ENCODE assay signal across 16 cellular contexts in genomic region chr10:60182691-60183090, GRCh38.
A peak's percentile ranks its signal among the peaks of the same experiment; 100 is the strongest.
DNase-seq lines count a peak whose midpoint lies in the region; ATAC-seq, FAIRE-seq and TF ChIP-seq lines count a peak whose summit lies in the region.
"Had no signal": no experiment of that assay in that cellular context is flagged by ENCODE, and none has a peak within 500 bp of the region (broad histone marks: within the 10 kb centered on the region; RNA-seq: fewer than 3 reads in every experiment).

No MANE protein-coding gene starts in this region.

- H3K36me3 ChIP-seq in ascending aorta (no peaks in the 10 kb centered on the region), adrenal gland (replicated peaks in 1 of 2) (no peaks in the 10 kb centered on the region)

- no peak overlapping the region for H3K4me3 Mint-ChIP-seq in activated CD8-positive, alpha-beta T cell treated with anti-CD3 and anti-CD28 coated beads, Interleukin-2, amount 10 ng/mL, durations not matched to agents 7 days and 5 days
- H3K4me3 Mint-ChIP-seq in CD14-positive monocyte: no peak overlapping the region
- H3K4me3 Mint-ChIP-seq: stimulated activated naive B cell treated with anti-CD40 and anti-IgM and Interleukin-4, amounts not matched to agents 10 μg/mL and 1 μg/mL and 100 μg/mL, for 72 hours had no signal

- TF ChIP-seq POLR2A in adrenal gland (IDR thresholded peaks at IDR 0.05): no peak

- POLR2A ChIA-PET in activated CD8-positive, alpha-beta T cell treated with anti-CD3 and anti-CD28 coated beads, Interleukin-2, amount 10 ng/mL, durations not matched to agents 7 days and 5 days (lab: Charles Lee): no interaction called here

- H3K4me1 Mint-ChIP-seq in activated CD8-positive, alpha-beta T cell treated with anti-CD3 and anti-CD28 coated beads, Interleukin-2, amount 10 ng/mL, durations not matched to agents 7 days and 5 days (ENCODE audit: low read depth): peaks cover 5% of the 10 kb centered on the region
- H3K4me1 Mint-ChIP-seq in CD14-positive monocyte: no peaks in the 10 kb centered on the region

- peak overlapping the region; percentile 46 to 54 for H3K27ac ChIP-seq in ascending aorta
- no peak overlapping the region for H3K27ac ChIP-seq in adrenal gland

- peaks cover 0 to 2% of the 10 kb centered on the region in 2 donors for H3K4me1 ChIP-seq in ascending aorta
- no peaks in the 10 kb centered on the region for H3K4me1 ChIP-seq in adrenal gland (replicated peaks in 1 of 2)

- H3K9me3 ChIP-seq in ascending aorta: no peaks in the 10 kb centered on the region
- H3K9me3 ChIP-seq in adrenal gland (replicated peaks in 1 of 3): no peaks in the 10 kb centered on the region

- H3K27ac Mint-ChIP-seq in activated CD8-positive, alpha-beta T cell treated with anti-CD3 and anti-CD28 coated beads, Interleukin-2, amount 10 ng/mL, durations not matched to agents 7 days and 5 days: no peak overlapping the region
- H3K27ac Mint-ChIP-seq in CD14-positive monocyte: peak overlapping the region in 1 of 7 donors; percentile 61
- H3K27ac Mint-ChIP-seq: stimulated activated naive B cell treated with anti-CD40 and anti-IgM and Interleukin-4, amounts not matched to agents 10 μg/mL and 1 μg/mL and 100 μg/mL, for 72 hours had no signal

- no peak overlapping the region for H3K4me3 ChIP-seq in ascending aorta
- no peak overlapping the region for H3K4me3 ChIP-seq in fibroblast of mammary gland (ENCODE audit: control insufficient read depth, low read depth, low read length)
- no peak overlapping the region for H3K4me3 ChIP-seq in adrenal gland

- no peaks in the 10 kb centered on the region for H3K9me3 Mint-ChIP-seq in activated CD8-positive, alpha-beta T cell treated with anti-CD3 and anti-CD28 coated beads, Interleukin-2, amount 10 ng/mL, durations not matched to agents 7 days and 5 days (ENCODE audit: insufficient read depth)
- H3K9me3 Mint-ChIP-seq in CD14-positive monocyte: peaks cover 0 to 7% (median 0%) of the 10 kb centered on the region in 7 donors
- H3K9me3 Mint-ChIP-seq: stimulated activated naive B cell treated with anti-CD40 and anti-IgM and Interleukin-4, amounts not matched to agents 10 μg/mL and 1 μg/mL and 100 μg/mL, for 72 hours had no signal

- no peak for FAIRE-seq in RCC 7860 (lab: Jason Lieb, UNC)
- FAIRE-seq: GM18507 had no signal

- no peaks in the 10 kb centered on the region for H3K27me3 ChIP-seq in ascending aorta
- H3K27me3 ChIP-seq in adrenal gland: no peaks in the 10 kb centered on the region

- DNase-seq in EL (peak; percentile 25), ascending aorta (ENCODE audit: low spot score in 2 of 2) (no peak), fibroblast of mammary gland (ENCODE audit: low read depth) (peak; percentile 40), sciatic nerve (ENCODE audit: low spot score) (no peak), CD14-positive monocyte (ENCODE audit: low spot score) (no peak), RCC 7860 (ENCODE audit: low spot score) (no peak), adrenal gland (no peak)
- DNase-seq in activated CD8-positive, alpha-beta T cell treated with anti-CD3 and anti-CD28 coated beads, Interleukin-2, amount 10 ng/mL, durations not matched to agents 7 days and 5 days: no peak
- DNase-seq: activated CD4-positive, CD25-positive, alpha-beta regulatory T cell treated with anti-CD3 and anti-CD28 coated beads, Interleukin-2, amount 50 U/mL, for 72 hours; activated CD8-positive, alpha-beta memory T cell treated with anti-CD3 and anti-CD28 coated beads, Interleukin-2, amount 50 U/mL, for 48 hours; central memory CD4-positive, alpha-beta T cell; hypothalamus; NCI-H2171; NK-92 treated with Interleukin-12 subunit alpha and Interleukin-12 subunit beta, amount 100 ng/mL, for 24 hours; stimulated activated naive B cell treated with anti-CD40 and anti-IgM and Interleukin-4, amounts not matched to agents 10 μg/mL and 1 μg/mL and 100 μg/mL, for 72 hours had no signal

- no peak for TF ChIP-seq CTCF in ascending aorta (IDR thresholded peaks at IDR 0.05)
- TF ChIP-seq CTCF in fibroblast of mammary gland (conservative IDR thresholded peaks at IDR 0.05; ENCODE audit: control insufficient read depth, insufficient read depth, low read depth, low read length): no peak
- no peak for TF ChIP-seq CTCF in CD14-positive monocyte (IDR thresholded peaks at IDR 0.05)
- no peak for TF ChIP-seq CTCF in adrenal gland (IDR thresholded peaks at IDR 0.05)

- peak; percentile 36 for ATAC-seq in sciatic nerve
- ATAC-seq in activated CD8-positive, alpha-beta T cell treated with anti-CD3 and anti-CD28 coated beads, Interleukin-2, amount 10 ng/mL, durations not matched to agents 7 days and 5 days: no peak
- ATAC-seq: stimulated activated naive B cell treated with anti-CD40 and anti-IgM and Interleukin-4, amounts not matched to agents 10 μg/mL and 1 μg/mL and 100 μg/mL, for 72 hours had no signal

- CTCF ChIA-PET in activated CD8-positive, alpha-beta T cell treated with anti-CD3 and anti-CD28 coated beads, Interleukin-2, amount 10 ng/mL, durations not matched to agents 7 days and 5 days (lab: Charles Lee): no interaction called here

- no peaks in the 10 kb centered on the region for H3K36me3 Mint-ChIP-seq in activated CD8-positive, alpha-beta T cell treated with anti-CD3 and anti-CD28 coated beads, Interleukin-2, amount 10 ng/mL, durations not matched to agents 7 days and 5 days (ENCODE audit: low read depth)
- H3K36me3 Mint-ChIP-seq in CD14-positive monocyte: no peaks in the 10 kb centered on the region
- H3K36me3 Mint-ChIP-seq: stimulated activated naive B cell treated with anti-CD40 and anti-IgM and Interleukin-4, amounts not matched to agents 10 μg/mL and 1 μg/mL and 100 μg/mL, for 72 hours had no signal

- intact Hi-C loops in ascending aorta (cut with DNase I) (no loop called here), sciatic nerve (cut with DNase I) (no loop called here), CD14-positive monocyte (cut with micrococcal nuclease) (no loop called here), adrenal gland (cut with DNase I) (no loop called here)

- WGBS in adrenal gland, 4 donors: 67 to 82% (median 76%) methylated on average over 1 of the region's 1 CpG

- H3K27me3 Mint-ChIP-seq in activated CD8-positive, alpha-beta T cell treated with anti-CD3 and anti-CD28 coated beads, Interleukin-2, amount 10 ng/mL, durations not matched to agents 7 days and 5 days (ENCODE audit: low read depth): no peaks in the 10 kb centered on the region
- H3K27me3 Mint-ChIP-seq in CD14-positive monocyte (ENCODE audit: low read depth in 3 of 3): peaks cover 0 to 2% (median 0%) of the 10 kb centered on the region in 3 donors
- H3K27me3 Mint-ChIP-seq: stimulated activated naive B cell treated with anti-CD40 and anti-IgM and Interleukin-4, amounts not matched to agents 10 μg/mL and 1 μg/mL and 100 μg/mL, for 72 hours had no signal

Comparison
In these comparisons a context has a peak if more than half of its experiments do, and no peak if none do; other contexts are left out.
1. DNase-seq: peak in EL (single experiment) and fibroblast of mammary gland (single experiment); none in ascending aorta (0 of 2), sciatic nerve (single experiment), activated CD8-positive, alpha-beta T cell treated with anti-CD3 and anti-CD28 coated beads, Interleukin-2, amount 10 ng/mL, durations not matched to agents 7 days and 5 days (single experiment), CD14-positive monocyte (single experiment), RCC 7860 (single experiment) and adrenal gland (0 of 7).
2. H3K27ac ChIP-seq: peak in ascending aorta (2 of 2); none in adrenal gland (0 of 5).